In genomic region chr3:170809021-170809974, GRCh38 we compare ENCODE assay signal across 8 cellular contexts.
A peak's percentile ranks its signal among the peaks of the same experiment; 100 is the strongest.
DNase-seq lines count a peak whose midpoint lies in the region; ATAC-seq and TF ChIP-seq lines count a peak whose summit lies in the region.

No MANE protein-coding gene starts in this region.

- no peaks in the 10 kb centered on the region for H3K4me1 ChIP-seq in KMS-11 (ENCODE audit: low read depth, poor library complexity, severe bottlenecking)
- H3K4me1 ChIP-seq in OCI-LY7 (ENCODE audit: insufficient read depth, low read length, poor library complexity, severe bottlenecking): no peaks in the 10 kb centered on the region
- no peaks in the 10 kb centered on the region for H3K4me1 ChIP-seq in naive thymus-derived CD4-positive, alpha-beta T cell (ENCODE audit: control insufficient read depth in 2 of 2, insufficient read depth in 2 of 2, low read length in 2 of 2)

- no peaks in the 10 kb centered on the region for H3K27me3 ChIP-seq in KMS-11 (ENCODE audit: insufficient read depth, low read depth)
- H3K27me3 ChIP-seq in naive thymus-derived CD4-positive, alpha-beta T cell (ENCODE audit: control insufficient read depth in 2 of 2, insufficient read depth in 2 of 2, low read length in 2 of 2): no peaks in the 10 kb centered on the region

- no peaks in the 10 kb centered on the region for H3K9me2 ChIP-seq in OCI-LY7 (ENCODE audit: insufficient read depth, low read length)

- H3K4me3 Mint-ChIP-seq in memory B cell: no peak overlapping the region
- H3K4me3 Mint-ChIP-seq in naive thymus-derived CD4-positive, alpha-beta T cell: no peak overlapping the region

- H3K4me3 ChIP-seq in KMS-11 (IDR thresholded peaks at IDR 0.05; ENCODE audit: insufficient read depth, low read depth, low read length) (no peak overlapping the region), OCI-LY7 (ENCODE audit: low read depth, low read length, poor library complexity, severe bottlenecking) (no peak overlapping the region)
- H3K4me3 ChIP-seq in naive thymus-derived CD4-positive, alpha-beta T cell (ENCODE audit: low read length): no peak overlapping the region

- ATAC-seq in memory B cell (ENCODE audit: low read depth): peak; percentile 32
- no peak for ATAC-seq in HG03159 (IDR thresholded peaks at IDR 0.05; ENCODE audit: unreplicated experiment)
- no peak for ATAC-seq in naive thymus-derived CD4-positive, alpha-beta T cell
- no peak for ATAC-seq in GM18873 (IDR thresholded peaks at IDR 0.05; ENCODE audit: low FRiP score, unreplicated experiment)

- in situ Hi-C loops in G401 (cut with HindIII; ENCODE audit: low sequenced_read_pairs): no loop called here

- H3K9me3 ChIP-seq in OCI-LY7 (ENCODE audit: low read length): no peaks in the 10 kb centered on the region
- H3K9me3 ChIP-seq in naive thymus-derived CD4-positive, alpha-beta T cell (ENCODE audit: control insufficient read depth in 2 of 3, low read length in 3 of 3): no peaks in the 10 kb centered on the region

- H3K27me3 Mint-ChIP-seq in memory B cell: peaks cover 8% of the 10 kb centered on the region
- peaks cover 9 to 17% (median 11%) of the 10 kb centered on the region in 5 donors for H3K27me3 Mint-ChIP-seq in naive thymus-derived CD4-positive, alpha-beta T cell

- no TSS peak for BruUV-seq in OCI-LY7 (replicated peaks; lab: Mats Ljungman, UMichigan)

- peaks cover 3% of the 10 kb centered on the region for H3K4me1 Mint-ChIP-seq in memory B cell
- peaks cover 0 to 8% (median 0%) of the 10 kb centered on the region in 7 donors for H3K4me1 Mint-ChIP-seq in naive thymus-derived CD4-positive, alpha-beta T cell

- POLR2A ChIA-PET in OCI-LY7 (lab: Charles Lee): interaction anchor here (0.5 to 1.4 kb wide), 4 partner anchors 30 to 397 kb away, joined by 3 read pairs; no protein-coding TSS in a partner anchor
- POLR2A ChIA-PET in naive thymus-derived CD4-positive, alpha-beta T cell (lab: Charles Lee): no interaction called here

- no peak overlapping the region for H3K27ac Mint-ChIP-seq in memory B cell
- H3K27ac Mint-ChIP-seq in naive thymus-derived CD4-positive, alpha-beta T cell: no peak overlapping the region

- H3K36me3 ChIP-seq in KMS-11 (ENCODE audit: insufficient read depth) (no peaks in the 10 kb centered on the region), OCI-LY7 (ENCODE audit: insufficient read depth, low read length) (no peaks in the 10 kb centered on the region)
- H3K36me3 ChIP-seq in naive thymus-derived CD4-positive, alpha-beta T cell (ENCODE audit: control insufficient read depth in 2 of 3, insufficient read depth in 3 of 3, low read length in 3 of 3): no peaks in the 10 kb centered on the region

- H3K4me2 ChIP-seq in KMS-11 (no peak overlapping the region), OCI-LY7 (ENCODE audit: low read length) (no peak overlapping the region)

- no peaks in the 10 kb centered on the region for H3K36me3 Mint-ChIP-seq in memory B cell
- no peaks in the 10 kb centered on the region for H3K36me3 Mint-ChIP-seq in naive thymus-derived CD4-positive, alpha-beta T cell

- H3K9me3 Mint-ChIP-seq in memory B cell: peaks cover 5% of the 10 kb centered on the region
- no peaks in the 10 kb centered on the region for H3K9me3 Mint-ChIP-seq in naive thymus-derived CD4-positive, alpha-beta T cell

- intact Hi-C loops in OCI-LY7 (cut with micrococcal nuclease; ENCODE audit: unreplicated experiment): loop anchor here (2.0 kb wide), 1 partner anchor 498 kb away; no protein-coding TSS in a partner anchor
- intact Hi-C loops in naive thymus-derived CD4-positive, alpha-beta T cell (cut with micrococcal nuclease): no loop called here

- H3K27ac ChIP-seq in KMS-11 (no peak overlapping the region), OCI-LY7 (ENCODE audit: low read depth, low read length, poor library complexity, severe bottlenecking) (no peak overlapping the region)
- no peak overlapping the region for H3K27ac ChIP-seq in naive thymus-derived CD4-positive, alpha-beta T cell (ENCODE audit: low read depth, low read length)

- H3K79me2 ChIP-seq in KMS-11 (ENCODE audit: insufficient read depth, low read depth): no peaks in the 10 kb centered on the region
- no peaks in the 10 kb centered on the region for H3K79me2 ChIP-seq in OCI-LY7 (ENCODE audit: insufficient read depth, low read depth, low read length)

- CTCF ChIA-PET in OCI-LY7 (lab: Charles Lee; ENCODE audit: unreplicated experiment): interaction anchor here (5.3 kb wide), 1 partner anchor 396 kb away, joined by 23 read pairs; no protein-coding TSS in a partner anchor
- CTCF ChIA-PET in naive thymus-derived CD4-positive, alpha-beta T cell (lab: Charles Lee): interaction anchor here (1.0 to 1.7 kb wide), 2 partner anchors 394 to 395 kb away, joined by 3 read pairs; no protein-coding TSS in a partner anchor

- H3K9ac ChIP-seq in KMS-11: no peak overlapping the region

- no peak overlapping the region for H2AFZ ChIP-seq in KMS-11 (ENCODE audit: low read depth)
- H2AFZ ChIP-seq in OCI-LY7 (ENCODE audit: low read length): no peak overlapping the region

- no peaks in the 10 kb centered on the region for H4K20me1 ChIP-seq in KMS-11 (ENCODE audit: insufficient read depth)
- no peaks in the 10 kb centered on the region for H4K20me1 ChIP-seq in OCI-LY7 (ENCODE audit: insufficient read depth, low read length)

- peak; percentile 59 for TF ChIP-seq CTCF in KMS-11 (conservative IDR thresholded peaks at IDR 0.05; ENCODE audit: low read depth, low read length)
- TF ChIP-seq CTCF in OCI-LY7 (conservative IDR thresholded peaks at IDR 0.05; ENCODE audit: low read length): peak; percentile 73

- DNase-seq in G401 (ENCODE audit: low spot score) (peak; percentile 69), OCI-LY7 (ENCODE audit: low spot score) (peak; percentile 48), dedifferentiated amniotic fluid mesenchymal stem cell (ENCODE audit: extremely low spot score) (peak; percentile 77), memory B cell (ENCODE audit: low spot score in 2 of 2) (no peak)
- DNase-seq in naive thymus-derived CD4-positive, alpha-beta T cell: no peak

Comparison
In these comparisons a context has a peak if more than half of its experiments do, and no peak if none do; other contexts are left out.
1. DNase-seq: peak in G401 (single experiment), OCI-LY7 (single experiment) and dedifferentiated amniotic fluid mesenchymal stem cell (single experiment); none in memory B cell (0 of 2) and naive thymus-derived CD4-positive, alpha-beta T cell (0 of 9).